ENCODE assay signal across 1 cellular context in the genomic region with DNA sequence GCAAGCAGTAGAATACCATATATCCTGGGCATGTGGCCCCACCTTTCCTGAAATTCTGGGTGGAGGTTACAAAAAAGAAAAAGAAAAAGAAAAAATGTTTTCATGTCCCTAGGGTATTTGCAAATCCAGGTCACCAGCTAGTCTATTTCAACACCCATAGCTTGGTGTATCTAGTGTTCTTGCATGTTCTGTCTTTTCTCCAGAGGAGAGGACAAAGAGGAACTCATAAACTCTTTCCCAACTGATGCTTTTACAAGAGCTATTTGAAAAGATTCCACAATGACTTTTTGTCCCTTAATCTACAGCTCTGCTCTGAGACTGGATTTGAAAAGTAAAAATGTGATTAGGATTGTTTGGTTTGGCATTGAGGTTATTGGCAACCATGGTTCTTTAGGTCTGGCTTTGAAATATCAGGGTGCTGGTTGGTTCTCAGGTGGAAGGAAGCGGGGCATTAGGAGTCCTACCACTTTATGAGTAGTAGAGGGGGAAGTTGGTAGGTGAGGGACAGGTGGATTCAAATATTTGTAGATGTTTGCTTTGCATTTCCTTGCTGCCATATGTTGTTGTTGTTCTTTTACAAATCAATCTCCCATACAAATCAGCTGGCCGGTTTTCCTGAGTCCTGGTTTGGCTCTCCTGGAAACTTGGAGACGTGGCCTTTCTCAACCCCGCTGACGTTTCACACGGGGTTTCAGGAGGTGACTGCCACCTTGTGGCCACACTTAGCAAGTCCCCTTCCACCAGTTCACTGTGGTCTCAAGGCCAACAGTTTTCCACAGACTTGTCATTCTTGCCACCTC.
TF ChIP-seq lines count a peak whose summit lies in the region.

No MANE protein-coding gene starts in this region.

TF ChIP-seq in HepG2, 621 proteins besides CTCF, POLR2A, EP300 and RAD21 (continued from another document):
- TF ChIP-seq THRA (CRISPR knock-in tag; IDR thresholded peaks at IDR 0.05; ENCODE audit: borderline replicate concordance) (0 out of 2 replicates have a peak, but pooled peaks have one; percentile 26), SOX13 (IDR thresholded peaks at IDR 0.05) (no peak), SOX13 (CRISPR knock-in tag; conservative IDR thresholded peaks at IDR 0.05 in 1 of 2, IDR thresholded peaks at IDR 0.05 in 1 of 2) (no peak), XRCC5 (optimal IDR thresholded peaks at IDR 0.05; ENCODE audit: low read length) (peak; percentile 45), KDM2A (CRISPR knock-in tag; IDR thresholded peaks at IDR 0.05; ENCODE audit: borderline replicate concordance, low read depth) (peak; percentile 55; the same call in 1 of the 2 replicates), ZNF577 (CRISPR knock-in tag; IDR thresholded peaks at IDR 0.05; ENCODE audit: borderline replicate concordance, low read depth) (no peak), FOXC1 (CRISPR knock-in tag; IDR thresholded peaks at IDR 0.05; ENCODE audit: borderline replicate concordance) (no peak), NKX3-1 (CRISPR knock-in tag; IDR thresholded peaks at IDR 0.05) (no peak), KLF9 (CRISPR knock-in tag; IDR thresholded peaks at IDR 0.05; ENCODE audit: low read depth) (no peak), ZSCAN25 (CRISPR knock-in tag; IDR thresholded peaks at IDR 0.05) (no peak), ZBTB21 (CRISPR knock-in tag; IDR thresholded peaks at IDR 0.05) (no peak), CREM (IDR thresholded peaks at IDR 0.05) (peak; percentile 34; the same call in 1 of the 2 replicates), CREM (CRISPR knock-in tag; IDR thresholded peaks at IDR 0.05) (no peak), ZNF614 (CRISPR knock-in tag; IDR thresholded peaks at IDR 0.05; ENCODE audit: borderline replicate concordance) (no peak), CREB1 (IDR thresholded peaks at IDR 0.05) (no peak), CREB1 (CRISPR knock-in tag; IDR thresholded peaks at IDR 0.05) (peak; percentile 28; the same call in 1 of the 2 replicates), ZNF589 (CRISPR knock-in tag; conservative IDR thresholded peaks at IDR 0.05) (no peak), ZNF567 (CRISPR knock-in tag; IDR thresholded peaks at IDR 0.05; ENCODE audit: borderline replicate concordance) (no peak), DMTF1 (CRISPR knock-in tag; IDR thresholded peaks at IDR 0.05) (no peak), IKZF1 (IDR thresholded peaks at IDR 0.05) (no peak), SALL1 (CRISPR knock-in tag; IDR thresholded peaks at IDR 0.05) (peak; percentile 21; the same call in 1 of the 2 replicates), SMC3 (IDR thresholded peaks at IDR 0.05; ENCODE audit: low read length) (peak; percentile 93), NR2F6 (IDR thresholded peaks at IDR 0.05) (no peak), NR2F6 (CRISPR knock-in tag; IDR thresholded peaks at IDR 0.05) (0 out of 2 replicates have a peak, but pooled peaks have one; percentile 9), BCL6 (CRISPR knock-in tag; IDR thresholded peaks at IDR 0.05) (no peak), ESRRA (CRISPR knock-in tag; IDR thresholded peaks at IDR 0.05; ENCODE audit: low read depth) (no peak)
- TF ChIP-seq, protein P1, sequence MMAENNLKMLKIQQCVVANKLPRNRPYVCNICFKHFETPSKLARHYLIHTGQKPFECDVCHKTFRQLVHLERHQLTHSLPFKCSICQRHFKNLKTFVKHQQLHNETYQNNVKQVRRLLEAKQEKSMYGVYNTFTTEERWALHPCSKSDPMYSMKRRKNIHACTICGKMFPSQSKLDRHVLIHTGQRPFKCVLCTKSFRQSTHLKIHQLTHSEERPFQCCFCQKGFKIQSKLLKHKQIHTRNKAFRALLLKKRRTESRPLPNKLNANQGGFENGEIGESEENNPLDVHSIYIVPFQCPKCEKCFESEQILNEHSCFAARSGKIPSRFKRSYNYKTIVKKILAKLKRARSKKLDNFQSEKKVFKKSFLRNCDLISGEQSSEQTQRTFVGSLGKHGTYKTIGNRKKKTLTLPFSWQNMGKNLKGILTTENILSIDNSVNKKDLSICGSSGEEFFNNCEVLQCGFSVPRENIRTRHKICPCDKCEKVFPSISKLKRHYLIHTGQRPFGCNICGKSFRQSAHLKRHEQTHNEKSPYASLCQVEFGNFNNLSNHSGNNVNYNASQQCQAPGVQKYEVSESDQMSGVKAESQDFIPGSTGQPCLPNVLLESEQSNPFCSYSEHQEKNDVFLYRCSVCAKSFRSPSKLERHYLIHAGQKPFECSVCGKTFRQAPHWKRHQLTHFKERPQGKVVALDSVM (CRISPR knock-in tag; IDR thresholded peaks at IDR 0.05) = no peak
- TF ChIP-seq, protein P2, sequence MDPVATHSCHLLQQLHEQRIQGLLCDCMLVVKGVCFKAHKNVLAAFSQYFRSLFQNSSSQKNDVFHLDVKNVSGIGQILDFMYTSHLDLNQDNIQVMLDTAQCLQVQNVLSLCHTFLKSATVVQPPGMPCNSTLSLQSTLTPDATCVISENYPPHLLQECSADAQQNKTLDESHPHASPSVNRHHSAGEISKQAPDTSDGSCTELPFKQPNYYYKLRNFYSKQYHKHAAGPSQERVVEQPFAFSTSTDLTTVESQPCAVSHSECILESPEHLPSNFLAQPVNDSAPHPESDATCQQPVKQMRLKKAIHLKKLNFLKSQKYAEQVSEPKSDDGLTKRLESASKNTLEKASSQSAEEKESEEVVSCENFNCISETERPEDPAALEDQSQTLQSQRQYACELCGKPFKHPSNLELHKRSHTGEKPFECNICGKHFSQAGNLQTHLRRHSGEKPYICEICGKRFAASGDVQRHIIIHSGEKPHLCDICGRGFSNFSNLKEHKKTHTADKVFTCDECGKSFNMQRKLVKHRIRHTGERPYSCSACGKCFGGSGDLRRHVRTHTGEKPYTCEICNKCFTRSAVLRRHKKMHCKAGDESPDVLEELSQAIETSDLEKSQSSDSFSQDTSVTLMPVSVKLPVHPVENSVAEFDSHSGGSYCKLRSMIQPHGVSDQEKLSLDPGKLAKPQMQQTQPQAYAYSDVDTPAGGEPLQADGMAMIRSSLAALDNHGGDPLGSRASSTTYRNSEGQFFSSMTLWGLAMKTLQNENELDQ (CRISPR knock-in tag; IDR thresholded peaks at IDR 0.05; ENCODE audit: borderline replicate concordance) = no peak
